In genomic region chr2:111897630-111897923, GRCh38 we compare ENCODE assay signal across 8 cellular contexts. TPM values are rescaled to one million over a fixed set of nuclear protein-coding genes. Genes with fewer than 3 reads are reported as not detected.
DNase-seq lines count a peak whose midpoint lies in the region; TF ChIP-seq lines count a peak whose summit lies in the region.

No MANE protein-coding gene starts in this region.

- no peak overlapping the region for H3K27ac ChIP-seq in CD8-positive, alpha-beta memory T cell (ENCODE audit: low read depth, low read length)
- no peak overlapping the region for H3K27ac ChIP-seq in ectodermal cell (ENCODE audit: insufficient read depth, low read depth, low read length, poor library complexity, severe bottlenecking)
- peak overlapping the region; percentile 33 for H3K27ac ChIP-seq in neutrophil

- peaks cover 5% of the 10 kb centered on the region for H3K4me1 ChIP-seq in CD8-positive, alpha-beta memory T cell (ENCODE audit: insufficient read depth, low read length)
- H3K4me1 ChIP-seq in ectodermal cell (ENCODE audit: control insufficient read depth, insufficient read depth, low read length) (no peaks in the 10 kb centered on the region), neutrophil (ENCODE audit: control insufficient read depth in 1 of 2, insufficient read depth in 1 of 2, low read depth in 1 of 2, low read length in 1 of 2) (peaks cover 16 to 23% of the 10 kb centered on the region in 2 experiments)

- POLR2A ChIA-PET in CD8-positive, alpha-beta memory T cell (lab: Charles Lee), result no interaction called here

- CTCF ChIA-PET in CD8-positive, alpha-beta memory T cell (lab: Charles Lee), result no interaction called here

- peaks cover 5 to 24% (median 16%) of the 10 kb centered on the region in 3 donors for H3K4me1 Mint-ChIP-seq in CD8-positive, alpha-beta memory T cell

- DNase-seq in CD8-positive, alpha-beta memory T cell, result no peak
- peak; percentile 21 for DNase-seq in Jurkat, Clone E6-1 (ENCODE audit: low read depth, low spot score)
- DNase-seq in NAMALWA (ENCODE audit: low spot score) (no peak), NCI-H1105 treated with DMSO at 0.1 percent for 48 hours (lab: John Stamatoyannopoulos, UW) (no peak), C1 segment of cervical spinal cord (lab: John Stamatoyannopoulos, UW) (no peak)
- DNase-seq in NK-92 treated with Interleukin-12 subunit alpha and Interleukin-12 subunit beta, amount 100 ng/mL, for 24 hours (lab: John Stamatoyannopoulos, UW), result no peak

- no peaks in the 10 kb centered on the region for H3K36me3 ChIP-seq in CD8-positive, alpha-beta memory T cell (ENCODE audit: insufficient read depth, low read length)
- no peaks in the 10 kb centered on the region for H3K36me3 ChIP-seq in ectodermal cell (ENCODE audit: control insufficient read depth, insufficient read depth, low read length)
- no peaks in the 10 kb centered on the region for H3K36me3 ChIP-seq in neutrophil

- no peaks in the 10 kb centered on the region for H3K9me3 Mint-ChIP-seq in CD8-positive, alpha-beta memory T cell

- peak overlapping the region in 1 of 8 donors; percentile 21 for H3K27ac Mint-ChIP-seq in CD8-positive, alpha-beta memory T cell

- no peaks in the 10 kb centered on the region for H3K27me3 ChIP-seq in CD8-positive, alpha-beta memory T cell (ENCODE audit: insufficient read depth, low read length, poor library complexity, severe bottlenecking)
- peaks cover 42% of the 10 kb centered on the region for H3K27me3 ChIP-seq in ectodermal cell (ENCODE audit: control insufficient read depth, insufficient read depth, low read length, poor library complexity, severe bottlenecking)
- H3K27me3 ChIP-seq in neutrophil, result peaks cover 44% of the 10 kb centered on the region

- peak overlapping the region; percentile 70 to 88 (median 77) for H3K4me3 Mint-ChIP-seq in CD8-positive, alpha-beta memory T cell

- 12 to 19% methylated on average over 6 to 7 of the region's 7 CpGs for WGBS in ectodermal cell, 2 experiments

- peaks cover 12 to 46% of the 10 kb centered on the region in 2 donors for H3K27me3 Mint-ChIP-seq in CD8-positive, alpha-beta memory T cell

- H3K36me3 Mint-ChIP-seq in CD8-positive, alpha-beta memory T cell, result no peaks in the 10 kb centered on the region

- no peaks in the 10 kb centered on the region for H3K9me3 ChIP-seq in CD8-positive, alpha-beta memory T cell (ENCODE audit: low read length)
- H3K9me3 ChIP-seq in ectodermal cell (ENCODE audit: control insufficient read depth, low read length), result no peaks in the 10 kb centered on the region
- no peaks in the 10 kb centered on the region for H3K9me3 ChIP-seq in neutrophil

- peak overlapping the region; percentile 44 for H3K4me3 ChIP-seq in CD8-positive, alpha-beta memory T cell (ENCODE audit: low read length)
- peak overlapping the region; percentile 77 for H3K4me3 ChIP-seq in Jurkat, Clone E6-1 (ENCODE audit: low read length)
- H3K4me3 ChIP-seq in ectodermal cell (ENCODE audit: insufficient read depth, low read depth, low read length) (peak overlapping the region; percentile 56), neutrophil (ENCODE audit: low read depth in 1 of 2, low read length in 1 of 2) (peak overlapping the region; percentile 59 to 76)

- TF ChIP-seq CTCF in neutrophil (IDR thresholded peaks at IDR 0.05), result no peak

RNA-seq across cellular contexts. Expression of gene MERTK, which starts 0.8 kb away (rescaled TPM):
- total RNA-seq in CD8-positive, alpha-beta memory T cell, result under 1 TPM; 0.75 to 0.88 TPM
- 0.14 TPM for polyA plus RNA-seq in CD8-positive, alpha-beta memory T cell
- polyA plus RNA-seq in Jurkat, Clone E6-1 (2012; ENCODE audit: insufficient read depth, insufficient read length), result 4.4 TPM
- polyA plus RNA-seq in ectodermal cell (2013, experiment 1 of 4), result 5.7 TPM
- 6.9 TPM for polyA plus RNA-seq in ectodermal cell (2013, experiment 2 of 4)
- 5.6 TPM for polyA plus RNA-seq in ectodermal cell (2013, experiment 3 of 4)
- polyA plus RNA-seq in ectodermal cell (2013, experiment 4 of 4), result 6.7 TPM

RNA-seq across cellular contexts. Expression of gene ANAPC1, which starts 13.6 kb away (rescaled TPM):
- 100 to 1,000 TPM; 128 to 131 TPM for total RNA-seq in CD8-positive, alpha-beta memory T cell
- polyA plus RNA-seq in CD8-positive, alpha-beta memory T cell, result 28.9 TPM
- polyA plus RNA-seq in Jurkat, Clone E6-1 (2012; ENCODE audit: insufficient read depth, insufficient read length), result 53.5 TPM
- polyA plus RNA-seq in ectodermal cell (2013, experiment 1 of 4), result 46.7 TPM
- polyA plus RNA-seq in ectodermal cell (2013, experiment 2 of 4), result 40.8 TPM
- 32.8 TPM for polyA plus RNA-seq in ectodermal cell (2013, experiment 3 of 4)
- 31.2 TPM for polyA plus RNA-seq in ectodermal cell (2013, experiment 4 of 4)
